Comparison of ENCODE assay signal across 1 cellular context in genomic region chr9:35116898-35117551, GRCh38.
A peak's percentile ranks its signal among the peaks of the same experiment; 100 is the strongest.
TF ChIP-seq lines count a peak whose summit lies in the region.

No MANE protein-coding gene starts in this region.

TF ChIP-seq in GM12878, 131 proteins besides CTCF, POLR2A, EP300 and RAD21 (continues in another document):
- TF ChIP-seq BCL11A (IDR thresholded peaks at IDR 0.05; ENCODE audit: low read depth, low read length): no peak
- no peak for TF ChIP-seq BMI1 (IDR thresholded peaks at IDR 0.05; ENCODE audit: borderline replicate concordance)
- TF ChIP-seq FOXM1 (IDR thresholded peaks at IDR 0.05; ENCODE audit: low read depth, low read length): no peak
- no peak for TF ChIP-seq HSF1 (IDR thresholded peaks at IDR 0.05; ENCODE audit: low read depth, low read length)
- no peak for TF ChIP-seq KDM1A (IDR thresholded peaks at IDR 0.05; ENCODE audit: borderline replicate concordance)
- TF ChIP-seq TCF3 (IDR thresholded peaks at IDR 0.05; ENCODE audit: borderline replicate concordance, insufficient read depth, low read depth, low read length): no peak
- TF ChIP-seq PAX5 (IDR thresholded peaks at IDR 0.05; ENCODE audit: borderline replicate concordance, low read depth, low read length): no peak
- peak; percentile 85 for TF ChIP-seq SMC3 (IDR thresholded peaks at IDR 0.05; ENCODE audit: borderline replicate concordance, low read length)
- TF ChIP-seq ZBTB11 (CRISPR knock-in tag; IDR thresholded peaks at IDR 0.05): no peak
- TF ChIP-seq ATF7 (IDR thresholded peaks at IDR 0.05; ENCODE audit: low read depth): no peak
- TF ChIP-seq BHLHE40 (IDR thresholded peaks at IDR 0.05; ENCODE audit: borderline replicate concordance in 1 of 2, low read depth in 2 of 2, low read length in 1 of 2): peak; percentile 14 to 44; a peak in 2 of 4 replicates
- no peak for TF ChIP-seq PRDM15 (CRISPR knock-in tag; IDR thresholded peaks at IDR 0.05)
- TF ChIP-seq DPF2 (IDR thresholded peaks at IDR 0.05): no peak
- no peak for TF ChIP-seq MEF2A (IDR thresholded peaks at IDR 0.05; ENCODE audit: insufficient read depth, low read depth, low read length)
- TF ChIP-seq SREBF1 (IDR thresholded peaks at IDR 0.05; ENCODE audit: low read length): no peak
- TF ChIP-seq PAX8 (IDR thresholded peaks at IDR 0.05): no peak
- no peak for TF ChIP-seq CUX1 (IDR thresholded peaks at IDR 0.05; ENCODE audit: insufficient replicate concordance, low read depth, low read length)
- no peak for TF ChIP-seq HCFC1 (IDR thresholded peaks at IDR 0.05; ENCODE audit: low read length)
- TF ChIP-seq SMAD1 (IDR thresholded peaks at IDR 0.05; ENCODE audit: low read depth, partially characterized antibody): no peak
- no peak for TF ChIP-seq NBN (IDR thresholded peaks at IDR 0.05)
- no peak for TF ChIP-seq SP1 (IDR thresholded peaks at IDR 0.05; ENCODE audit: low read depth, low read length)
- TF ChIP-seq SUPT20H (IDR thresholded peaks at IDR 0.05; ENCODE audit: borderline replicate concordance, control insufficient read depth, low read depth, low read length): no peak
- TF ChIP-seq SPI1 (IDR thresholded peaks at IDR 0.05; ENCODE audit: borderline replicate concordance, insufficient read depth, low read depth, low read length): no peak
- TF ChIP-seq PML (IDR thresholded peaks at IDR 0.05; ENCODE audit: low read length): no peak
- no peak for TF ChIP-seq EGR1 (IDR thresholded peaks at IDR 0.05; ENCODE audit: borderline replicate concordance in 1 of 2, low read depth in 2 of 2, low read length in 2 of 2)
- TF ChIP-seq ZBTB4 (CRISPR knock-in tag; IDR thresholded peaks at IDR 0.05): no peak
- no peak for TF ChIP-seq ATF3 (IDR thresholded peaks at IDR 0.05; ENCODE audit: borderline replicate concordance, extremely low read depth, low read depth, low read length)
- TF ChIP-seq REST (IDR thresholded peaks at IDR 0.05; ENCODE audit: low read depth, low read length): no peak
- TF ChIP-seq SMAD5 (IDR thresholded peaks at IDR 0.05; ENCODE audit: low read depth): no peak
- peak; percentile 51 for TF ChIP-seq SKIL (IDR thresholded peaks at IDR 0.05; ENCODE audit: low read depth, poor library complexity, severe bottlenecking)
- peak; percentile 18; the same call in 1 of the 2 replicates for TF ChIP-seq MXI1 (IDR thresholded peaks at IDR 0.05; ENCODE audit: low read depth, low read length)
- TF ChIP-seq YY1 (IDR thresholded peaks at IDR 0.05; ENCODE audit: low read depth, low read length): peak; percentile 49; the same call in 1 of the 2 replicates
- no peak for TF ChIP-seq JUND (IDR thresholded peaks at IDR 0.05; ENCODE audit: low read depth, low read length)
- TF ChIP-seq ZNF622 (IDR thresholded peaks at IDR 0.05): no peak
- no peak for TF ChIP-seq ESRRA (IDR thresholded peaks at IDR 0.05; ENCODE audit: low read length)
